ENCODE assay signal across 9 cellular contexts in genomic region chr18:70069965-70070364, GRCh38.
"Had no signal": no experiment of that assay in that cellular context is flagged by ENCODE, and none has a peak within 500 bp of the region (broad histone marks: within the 10 kb centered on the region; RNA-seq: fewer than 3 reads in every experiment).

No MANE protein-coding gene starts in this region.

- H3K4me3 Mint-ChIP-seq: GM23338, H9, HFFc6 had no signal

- H3K4me2 ChIP-seq: GM23338 had no signal

- H3K9ac ChIP-seq: GM23248 had no signal

- H3K36me3 ChIP-seq: HAP-1 had no signal

- H3K27ac ChIP-seq: GM23248 had no signal

- H3K9me3 ChIP-seq: HAP-1 had no signal

- H3K27ac Mint-ChIP-seq: GM23338, H9, HFFc6 had no signal

- H3K4me1 ChIP-seq: HAP-1 had no signal

- H3K4me3 ChIP-seq: GM23248, GM23338, HAP-1 had no signal

- H3K9me3 Mint-ChIP-seq: GM23338, H9, HFFc6 had no signal

- H3K4me1 Mint-ChIP-seq: H9 had no signal

- DNase-seq: GM23248, GOT3, H7, H9, HCEC 1CT, HFFc6 had no signal

- H2AFZ ChIP-seq: GM23248, GM23338 had no signal

- ATAC-seq: GM23338, HCT116 had no signal
